In genomic region chr3:26556637-26557036, GRCh38 we compare ENCODE assay signal across 28 cellular contexts.
"Had no signal": no experiment of that assay in that cellular context is flagged by ENCODE, and none has a peak within 500 bp of the region (broad histone marks: within the 10 kb centered on the region; RNA-seq: fewer than 3 reads in every experiment).

No MANE protein-coding gene starts in this region.

- ATAC-seq: activated naive CD4-positive, alpha-beta T cell treated with anti-CD3 and anti-CD28 coated beads, Interleukin-2, amount 50 U/mL, for 72 hours; activated naive CD8-positive, alpha-beta T cell treated with anti-CD3 and anti-CD28 coated beads, Interleukin-2, amount 50 U/mL, for 24 hours; activated T-cell treated with anti-CD3 and anti-CD28 coated beads, Interleukin-2, amount 50 U/mL, for 4 hours; activated T-cell treated with anti-CD3 and anti-CD28 coated beads, Interleukin-2, amount 50 U/mL, for 72 hours; activated T-helper 17 cell treated with anti-CD3 and anti-CD28 coated beads, Interleukin-2, amount 50 U/mL, for 72 hours; body of pancreas had no signal

- DNase-seq: activated effector memory CD4-positive, alpha-beta T cell treated with anti-CD3 and anti-CD28 coated beads, Interleukin-2, amount 50 U/mL, for 16 hours; activated effector memory CD4-positive, alpha-beta T cell treated with Interleukin-2 at 50 U/mL for 16 hours; activated gamma-delta T cell; activated gamma-delta T cell treated with Interleukin-2 at 50 U/mL for 16 hours; activated naive CD4-positive, alpha-beta T cell; activated naive CD4-positive, alpha-beta T cell treated with anti-CD3 and anti-CD28 coated beads for 36 hours; activated naive CD4-positive, alpha-beta T cell treated with anti-CD3 and anti-CD28 coated beads, Interleukin-2, amount 10 ng/mL, durations not matched to agents 7 days and 5 days; activated naive CD4-positive, alpha-beta T cell treated with anti-CD3 and anti-CD28 coated beads, Interleukin-2, amount 50 U/mL, for 16 hours; activated naive CD4-positive, alpha-beta T cell treated with Interleukin-2 at 50 U/mL for 16 hours; activated naive CD8-positive, alpha-beta T cell treated with anti-CD3 and anti-CD28 coated beads for 36 hours; activated naive CD8-positive, alpha-beta T cell treated with anti-CD3 and anti-CD28 coated beads, Interleukin-2, amount 10 ng/mL, durations not matched to agents 7 days and 5 days; activated naive CD8-positive, alpha-beta T cell treated with anti-CD3 and anti-CD28 coated beads, Interleukin-2, amount 50 U/mL, for 24 hours; activated T-cell treated with anti-CD3 and anti-CD28 coated beads, Interleukin-2, amount 50 U/mL, for 24 hours; activated T-cell treated with anti-CD3 and anti-CD28 coated beads, Interleukin-2, amount 50 U/mL, for 4 hours; activated T-cell treated with anti-CD3 and anti-CD28 coated beads, Interleukin-2, amount 50 U/mL, for 48 hours; activated T-cell treated with anti-CD3 and anti-CD28 coated beads, Interleukin-2, amount 50 U/mL, for 72 hours; adrenal gland; amniotic stem cell; amygdala; anterior cingulate cortex; aorta; body of pancreas; brain microvascular endothelial cell; caudate nucleus; central memory CD4-positive, alpha-beta T cell; cerebellar nuclear complex had no signal
